Comparison of ENCODE assay signal across 8 cellular contexts in genomic region chr17:31486351-31487062, GRCh38.
A peak's percentile ranks its signal among the peaks of the same experiment; 100 is the strongest.
DNase-seq lines count a peak whose midpoint lies in the region; ATAC-seq and TF ChIP-seq lines count a peak whose summit lies in the region.
"Had no signal": no experiment of that assay in that cellular context is flagged by ENCODE, and none has a peak within 500 bp of the region (broad histone marks: within the 10 kb centered on the region; RNA-seq: fewer than 3 reads in every experiment).

No MANE protein-coding gene starts in this region.

- H3K4me3 Mint-ChIP-seq in WTC11, result peak overlapping the region; percentile 83

- intact Hi-C loops in HCT116 (cut with micrococcal nuclease) (no loop called here), left ventricle myocardium superior (cut with micrococcal nuclease) (no loop called here), esophagus muscularis mucosa (cut with DNase I) (no loop called here)

- TF ChIP-seq EP300 in esophagus muscularis mucosa (IDR thresholded peaks at IDR 0.05), result no peak

- peaks cover 23 to 30% of the 10 kb centered on the region in 2 experiments for H3K4me1 ChIP-seq in HCT116 (ENCODE audit: control insufficient read depth in 1 of 2, insufficient read depth in 2 of 2, low read length in 2 of 2)
- H3K4me1 ChIP-seq in parathyroid adenoma, result peaks cover 11% of the 10 kb centered on the region
- peaks cover 16 to 26% (median 22%) of the 10 kb centered on the region in 4 donors for H3K4me1 ChIP-seq in esophagus muscularis mucosa

- no peak for TF ChIP-seq POLR2A in HCT116 (IDR thresholded peaks at IDR 0.05; ENCODE audit: borderline replicate concordance, extremely low read depth, insufficient read depth, insufficient read length)
- TF ChIP-seq POLR2A in esophagus muscularis mucosa (IDR thresholded peaks at IDR 0.05; ENCODE audit: low read depth), result no peak
- no peak for TF ChIP-seq POLR2A in GM18505 (IDR thresholded peaks at IDR 0.05; ENCODE audit: borderline replicate concordance, extremely low read depth, insufficient read depth, insufficient read length)

- H3K27me3 ChIP-seq in HCT116 (ENCODE audit: insufficient read depth, low read length), result no peaks in the 10 kb centered on the region
- no peaks in the 10 kb centered on the region for H3K27me3 ChIP-seq in parathyroid adenoma (ENCODE audit: control insufficient read depth, insufficient read depth, low read length)
- peaks cover 0 to 50% (median 5%) of the 10 kb centered on the region in 4 donors for H3K27me3 ChIP-seq in esophagus muscularis mucosa

- no peak overlapping the region for H3K27ac ChIP-seq in HCT116 (ENCODE audit: low read depth, low read length)
- peak overlapping the region; percentile 74 for H3K27ac ChIP-seq in parathyroid adenoma
- H3K27ac ChIP-seq in esophagus muscularis mucosa (replicated peaks in 1 of 4), result no peak overlapping the region

- no peak for TF ChIP-seq CTCF in HCT116 (IDR thresholded peaks at IDR 0.05 in 2 of 3, conservative IDR thresholded peaks at IDR 0.05 in 1 of 3; ENCODE audit: borderline replicate concordance in 1 of 3, insufficient read depth in 1 of 3, low read depth in 2 of 3, low read length in 2 of 3)
- no peak for TF ChIP-seq CTCF in WTC11 (IDR thresholded peaks at IDR 0.05)
- no peak for TF ChIP-seq CTCF in parathyroid adenoma (IDR thresholded peaks at IDR 0.05)
- TF ChIP-seq CTCF in esophagus muscularis mucosa (IDR thresholded peaks at IDR 0.05), result no peak

- no peak overlapping the region for H3K4me3 ChIP-seq in HCT116 (replicated peaks in 1 of 2; ENCODE audit: low read depth in 1 of 2, low read length in 2 of 2)
- peak overlapping the region; percentile 66 for H3K4me3 ChIP-seq in parathyroid adenoma (ENCODE audit: low read depth, low read length)
- H3K4me3 ChIP-seq in esophagus muscularis mucosa, result no peak overlapping the region

- peak overlapping the region; percentile 89; the same call in 1 of the 2 replicates for H3K27ac Mint-ChIP-seq in WTC11

- peaks cover 37% of the 10 kb centered on the region for H3K4me1 Mint-ChIP-seq in WTC11

- POLR2A ChIA-PET in HCT116 (lab: Charles Lee), result no interaction called here
- POLR2A ChIA-PET in WTC11 (lab: Charles Lee), result no interaction called here

- no peaks in the 10 kb centered on the region for H3K9me2 ChIP-seq in HCT116 (ENCODE audit: insufficient read depth)

- DNase-seq in HCT116 (ENCODE audit: low read depth, low spot score) (no peak), WTC11 (ENCODE audit: low spot score) (no peak), left ventricle myocardium superior (no peak), esophagus muscularis mucosa (ENCODE audit: extremely low spot score) (no peak), DMS53 (lab: John Stamatoyannopoulos, UW) (no peak)
- DNase-seq: NCI-H774 had no signal

- no peak for ATAC-seq in HCT116
- no peak for ATAC-seq in WTC11
- peak; percentile 47 for ATAC-seq in left ventricle myocardium superior
- no peak for ATAC-seq in GM18505 (IDR thresholded peaks at IDR 0.05; ENCODE audit: unreplicated experiment)

- H3K9ac ChIP-seq in HCT116 (ENCODE audit: low read length), result no peak overlapping the region
- no peak overlapping the region for H3K9ac ChIP-seq in parathyroid adenoma

- H3K36me3 ChIP-seq in HCT116 (ENCODE audit: control insufficient read depth in 1 of 2, insufficient read depth in 2 of 2, low read length in 2 of 2) (no peaks in the 10 kb centered on the region), parathyroid adenoma (ENCODE audit: control insufficient read depth, insufficient read depth, low read length) (no peaks in the 10 kb centered on the region), esophagus muscularis mucosa (no peaks in the 10 kb centered on the region)

- no peaks in the 10 kb centered on the region for H3K9me3 ChIP-seq in HCT116 (ENCODE audit: control insufficient read depth in 1 of 2, insufficient read depth in 1 of 2, low read depth in 1 of 2, low read length in 2 of 2)
- H3K9me3 ChIP-seq in parathyroid adenoma (ENCODE audit: control insufficient read depth, low read length), result no peaks in the 10 kb centered on the region
- no peaks in the 10 kb centered on the region for H3K9me3 ChIP-seq in esophagus muscularis mucosa

- no peaks in the 10 kb centered on the region for H3K9me3 Mint-ChIP-seq in WTC11

- no peak for TF ChIP-seq RAD21 in HCT116 (IDR thresholded peaks at IDR 0.05; ENCODE audit: low read depth)

- CTCF ChIA-PET in HCT116 (lab: Charles Lee), result interaction anchor here (1.5 kb wide), 1 partner anchor 31 kb away, joined by 4 read pairs; no protein-coding TSS in a partner anchor
- CTCF ChIA-PET in WTC11 (lab: Charles Lee), result interaction anchor here (1.9 to 4.0 kb wide), 4 partner anchors 13 to 49 kb away, joined by 13 to 25 read pairs (median 20); no protein-coding TSS in a partner anchor

- H3K27me3 Mint-ChIP-seq in WTC11 (ENCODE audit: low read depth), result no peaks in the 10 kb centered on the region; the same call in 1 of the 2 replicates

- RAD21 ChIA-PET in HCT116 (lab: Charles Lee; ENCODE audit: low non-redundant PET in 1 of 2, low total read pairs in 2 of 2, uncharacterized antibody in 2 of 2, unreplicated experiment in 2 of 2), result no interaction called here

- H3K4me2 ChIP-seq in HCT116 (ENCODE audit: low read length) (peak overlapping the region; percentile 100), parathyroid adenoma (ENCODE audit: low read length) (peak overlapping the region; percentile 95)

- no peaks in the 10 kb centered on the region for H3K36me3 Mint-ChIP-seq in WTC11

- no peak overlapping the region for H2AFZ ChIP-seq in HCT116 (ENCODE audit: low read depth, low read length, poor library complexity, severe bottlenecking)
- no peak overlapping the region for H2AFZ ChIP-seq in parathyroid adenoma

- H4K20me1 ChIP-seq in HCT116 (ENCODE audit: insufficient read depth), result no peaks in the 10 kb centered on the region

- peaks cover 3% of the 10 kb centered on the region; the same call in 1 of the 2 replicates for H3K79me2 ChIP-seq in HCT116 (ENCODE audit: insufficient read depth, low read length)
- peaks cover 6% of the 10 kb centered on the region for H3K79me2 ChIP-seq in parathyroid adenoma

- no TSS peak for BruUV-seq in HCT116 (replicated peaks; lab: Mats Ljungman, UMichigan)

- WGBS in esophagus muscularis mucosa, result 80% methylated on average over 5 of the region's 9 CpGs

TF ChIP-seq in HCT116, 20 proteins besides CTCF, POLR2A, EP300 and RAD21:
- TF ChIP-seq JUND (IDR thresholded peaks at IDR 0.05) (no peak), MAX (IDR thresholded peaks at IDR 0.05) (no peak)

TF ChIP-seq in WTC11, 78 proteins besides CTCF, POLR2A, EP300 and RAD21:
- TF ChIP-seq GRHL2 (CRISPR knock-in tag; IDR thresholded peaks at IDR 0.05; ENCODE audit: insufficient replicate concordance, severe bottlenecking), result no peak
TF ChIP-seq in WTC11: peak in this region for 0.
